In the genomic region with DNA sequence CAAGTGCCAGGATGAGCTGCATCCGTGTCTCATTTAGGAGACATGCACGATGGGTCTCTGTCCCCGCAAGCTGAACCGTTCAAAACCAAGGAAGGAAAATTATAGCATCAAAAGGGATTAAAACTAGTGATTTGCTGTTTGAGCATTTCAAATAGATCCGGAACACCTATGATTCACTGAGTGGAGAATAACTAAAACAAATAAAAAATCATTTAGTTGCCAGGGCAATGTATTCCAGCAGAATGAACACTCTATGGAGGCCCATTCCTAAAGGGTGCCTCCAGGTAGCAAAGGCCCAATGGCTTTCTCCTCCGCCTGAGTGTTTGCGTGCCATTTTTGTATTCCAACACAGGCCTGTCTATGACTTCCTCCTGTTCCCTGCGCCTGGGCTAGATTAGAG, we compare ENCODE assay signal across 13 cellular contexts.
DNase-seq lines count a peak whose midpoint lies in the region; ATAC-seq and TF ChIP-seq lines count a peak whose summit lies in the region.
"Had no signal": no experiment of that assay in that cellular context is flagged by ENCODE, and none has a peak within 500 bp of the region (broad histone marks: within the 10 kb centered on the region; RNA-seq: fewer than 3 reads in every experiment).

No MANE protein-coding gene starts in this region.

- H3K4me1 ChIP-seq in IMR-90 (ENCODE audit: control insufficient read depth, insufficient read depth, low read length): no peaks in the 10 kb centered on the region
- H3K4me1 ChIP-seq in PC-3 (ENCODE audit: insufficient read depth, low read length): peaks cover 13% of the 10 kb centered on the region
- H3K4me1 ChIP-seq: A549, Caco-2 had no signal

- DNase-seq in IMR-90: no peak
- peak; percentile 56 for DNase-seq in PC-3
- DNase-seq in endothelial cell (ENCODE audit: low spot score): no peak
- no peak for DNase-seq in progenitor cell of endocrine pancreas (ENCODE audit: low spot score, unreplicated experiment)
- no peak for DNase-seq in left ventricle myocardium superior
- DNase-seq in A172 (ENCODE audit: low spot score): no peak
- DNase-seq: AML-193; Caco-2; CD4-positive, alpha-beta T cell; GM23248 had no signal

- H3K27me3 Mint-ChIP-seq in endothelial cell (ENCODE audit: unreplicated experiment): peaks cover 10% of the 10 kb centered on the region
- H3K27me3 Mint-ChIP-seq in progenitor cell of endocrine pancreas: no peaks in the 10 kb centered on the region
- H3K27me3 Mint-ChIP-seq: CD4-positive, alpha-beta T cell had no signal

- dilution Hi-C loops in IMR-90 (cut with HindIII; ENCODE audit: low sequenced_read_pairs, unreplicated experiment): no loop called here

- H3K4me2 ChIP-seq in IMR-90 (ENCODE audit: low read depth, low read length) (no peak overlapping the region), PC-3 (ENCODE audit: low read length) (no peak overlapping the region)
- H3K4me2 ChIP-seq: A549 had no signal

- H3K4ac ChIP-seq in IMR-90 (ENCODE audit: low read depth, low read length): no peak overlapping the region

- no peak overlapping the region for H3K18ac ChIP-seq in IMR-90 (ENCODE audit: low read depth, low read length)

- no peak overlapping the region for H4K8ac ChIP-seq in IMR-90 (ENCODE audit: low read depth in 2 of 2, low read length in 2 of 2)

- TF ChIP-seq RAD21 in IMR-90 (IDR thresholded peaks at IDR 0.05; ENCODE audit: low read length): no peak

- H3K79me2 ChIP-seq in PC-3 (ENCODE audit: low read length): no peaks in the 10 kb centered on the region

- H4K91ac ChIP-seq in IMR-90 (ENCODE audit: insufficient read depth, low read depth, low read length): no peak overlapping the region

- H3K36me3 Mint-ChIP-seq in endothelial cell (ENCODE audit: low read depth, unreplicated experiment) (peaks cover 9% of the 10 kb centered on the region), progenitor cell of endocrine pancreas (ENCODE audit: insufficient read depth) (peaks cover 5% of the 10 kb centered on the region)

- in situ Hi-C loops in IMR-90 (cut with MboI; ENCODE audit: low sequenced_read_pairs): no loop called here

- peaks cover 3% of the 10 kb centered on the region; the same call in 1 of the 2 replicates for H3K9me1 ChIP-seq in IMR-90 (ENCODE audit: insufficient read depth, low read length)

- H2AK5ac ChIP-seq in IMR-90 (ENCODE audit: low read depth, low read length): no peak overlapping the region

- H3K56ac ChIP-seq in IMR-90 (ENCODE audit: extremely low read depth, insufficient read depth, low read length): no peak overlapping the region

- no peaks in the 10 kb centered on the region for H3F3A ChIP-seq in PC-3 (ENCODE audit: low read length, unreplicated experiment)

- H3K4me1 Mint-ChIP-seq in endothelial cell (ENCODE audit: unreplicated experiment) (peaks cover 24% of the 10 kb centered on the region), progenitor cell of endocrine pancreas (ENCODE audit: low read depth) (peaks cover 39% of the 10 kb centered on the region)

- H3K4me3 Mint-ChIP-seq in endothelial cell (ENCODE audit: unreplicated experiment): peak overlapping the region; percentile 44
- H3K4me3 Mint-ChIP-seq in progenitor cell of endocrine pancreas (ENCODE audit: low read depth): no peak overlapping the region
- H3K4me3 Mint-ChIP-seq: CD4-positive, alpha-beta T cell had no signal

- H3K9me3 ChIP-seq in IMR-90 (ENCODE audit: control insufficient read depth, insufficient read depth, low read length) (no peaks in the 10 kb centered on the region), PC-3 (ENCODE audit: low read length) (no peaks in the 10 kb centered on the region)
- H3K9me3 ChIP-seq: A549, Caco-2, HAP-1 had no signal

- intact Hi-C loops in IMR-90 (cut with micrococcal nuclease): no loop called here
- intact Hi-C loops in PC-3 (cut with micrococcal nuclease): loop anchor here (10.0 kb wide), 1 partner anchor 110 kb away; no protein-coding TSS in a partner anchor
- intact Hi-C loops in left ventricle myocardium superior (cut with micrococcal nuclease): no loop called here

- H3K27ac Mint-ChIP-seq in endothelial cell (ENCODE audit: unreplicated experiment) (peak overlapping the region; percentile 30), progenitor cell of endocrine pancreas (peak overlapping the region; percentile 27)
- H3K27ac Mint-ChIP-seq: CD4-positive, alpha-beta T cell had no signal

- no peak overlapping the region for H2BK20ac ChIP-seq in IMR-90 (ENCODE audit: low read depth, low read length)

- H3K14ac ChIP-seq in IMR-90 (replicated peaks; ENCODE audit: low read depth, low read length): no peak overlapping the region

- H2BK5ac ChIP-seq in IMR-90 (ENCODE audit: low read depth, low read length, poor library complexity, severe bottlenecking): no peak overlapping the region

- H3K27me3 ChIP-seq in IMR-90 (ENCODE audit: control insufficient read depth, insufficient read depth, low read length) (no peaks in the 10 kb centered on the region), PC-3 (ENCODE audit: low read length) (no peaks in the 10 kb centered on the region)

- H3K27ac ChIP-seq in IMR-90 (ENCODE audit: insufficient read depth, low read length) (no peak overlapping the region), PC-3 (ENCODE audit: low read length) (peak overlapping the region; percentile 15)
- H3K27ac ChIP-seq: A549, C4-2B, GM23248 had no signal

- H2BK120ac ChIP-seq in IMR-90 (ENCODE audit: low read depth, low read length): no peak overlapping the region

- H3K9me3 Mint-ChIP-seq in endothelial cell (ENCODE audit: unreplicated experiment) (no peaks in the 10 kb centered on the region), progenitor cell of endocrine pancreas (ENCODE audit: low read depth) (no peaks in the 10 kb centered on the region)
- H3K9me3 Mint-ChIP-seq: CD4-positive, alpha-beta T cell had no signal

- no peak for ATAC-seq in IMR-90 (ENCODE audit: low read depth)
- peak; percentile 88 for ATAC-seq in PC-3
- no peak for ATAC-seq in left ventricle myocardium superior
- ATAC-seq: A549 had no signal

- no peaks in the 10 kb centered on the region; the same call in 1 of the 2 replicates for H4K20me1 ChIP-seq in IMR-90 (ENCODE audit: insufficient read depth, low read length)
- no peaks in the 10 kb centered on the region for H4K20me1 ChIP-seq in PC-3 (ENCODE audit: low read length)

- POLR2A ChIA-PET in IMR-90 (lab: Charles Lee; ENCODE audit: unreplicated experiment) (interaction anchor here (0.6 kb wide), 1 partner anchor 18 kb away, joined by 3 read pairs; no protein-coding TSS in a partner anchor), PC-3 (lab: Charles Lee; ENCODE audit: unreplicated experiment) (no interaction called here)

- no peak overlapping the region for H2BK15ac ChIP-seq in IMR-90 (ENCODE audit: low read depth, low read length)

- H3K36me3 ChIP-seq in IMR-90 (ENCODE audit: control insufficient read depth, insufficient read depth, low read length): peaks cover 2% of the 10 kb centered on the region; the same call in 1 of the 2 replicates
- H3K36me3 ChIP-seq in PC-3 (ENCODE audit: low read depth, low read length): no peaks in the 10 kb centered on the region
- H3K36me3 ChIP-seq: HAP-1 had no signal

- no peak overlapping the region for H3K23ac ChIP-seq in IMR-90 (ENCODE audit: low read depth, low read length)

- BruUV-seq in IMR-90 (replicated peaks; lab: Mats Ljungman, UMichigan) (TSS peak; percentile 47), PC-3 (replicated peaks; lab: Mats Ljungman, UMichigan) (no TSS peak)

- TF ChIP-seq CTCF in IMR-90 (conservative IDR thresholded peaks at IDR 0.05; ENCODE audit: low read depth, low read length) (no peak), PC-3 (conservative IDR thresholded peaks at IDR 0.05; ENCODE audit: low read depth, low read length) (no peak), endothelial cell (IDR thresholded peaks at IDR 0.05; ENCODE audit: unreplicated experiment) (no peak), progenitor cell of endocrine pancreas (IDR thresholded peaks at IDR 0.05; ENCODE audit: unreplicated experiment) (no peak)

- no peak overlapping the region for H2AK9ac ChIP-seq in IMR-90 (replicated peaks; ENCODE audit: low read depth, low read length, poor library complexity)

- no peaks in the 10 kb centered on the region for H3K9me2 ChIP-seq in PC-3 (replicated peaks; ENCODE audit: low read length)

- CTCF ChIA-PET in IMR-90 (lab: Yijun Ruan, JAX) (no interaction called here), PC-3 (lab: Charles Lee) (no interaction called here)

- H3K4me3 ChIP-seq in IMR-90 (ENCODE audit: insufficient read depth, low read depth, low read length): no peak overlapping the region
- H3K4me3 ChIP-seq in PC-3 (ENCODE audit: low read length): no peak overlapping the region
- H3K4me3 ChIP-seq: A549, GM23248, HAP-1 had no signal

- no peak for TF ChIP-seq POLR2A in IMR-90 (IDR thresholded peaks at IDR 0.05; ENCODE audit: low read depth, low read length)

- WGBS in IMR-90 (ENCODE audit: extremely low coverage in 2 of 2, insufficient read length in 1 of 2), 2 experiments: 90% methylated on average over 2 of the region's 8 CpGs; no CpG with 5 or more reads in 1 of the 2 experiments

- no peak overlapping the region for H4K5ac ChIP-seq in IMR-90 (ENCODE audit: low read depth, low read length)

- H2AFZ ChIP-seq in IMR-90 (replicated peaks; ENCODE audit: low read length, poor library complexity): no peak overlapping the region
- no peak overlapping the region for H2AFZ ChIP-seq in PC-3 (ENCODE audit: low read length)
- H2AFZ ChIP-seq: GM23248 had no signal

- no peak overlapping the region for H3K9ac ChIP-seq in IMR-90 (ENCODE audit: low read depth, low read length)
- no peak overlapping the region for H3K9ac ChIP-seq in PC-3 (ENCODE audit: low read length)
- H3K9ac ChIP-seq: GM23248 had no signal

- H3K79me1 ChIP-seq in IMR-90 (ENCODE audit: low read depth in 1 of 2, low read length in 2 of 2): no peaks in the 10 kb centered on the region; a peak in 1 of 4 replicates

TF ChIP-seq in IMR-90, 13 proteins besides CTCF, POLR2A, EP300 and RAD21 (continues in another document):
- TF ChIP-seq SMC3 (IDR thresholded peaks at IDR 0.05; ENCODE audit: low read depth, low read length) (no peak), BHLHE40 (IDR thresholded peaks at IDR 0.05; ENCODE audit: low read depth, low read length) (no peak), RCOR1 (IDR thresholded peaks at IDR 0.05; ENCODE audit: insufficient replicate concordance, low read length) (no peak), MAFK (IDR thresholded peaks at IDR 0.05; ENCODE audit: low read depth, low read length) (no peak), RFX5 (IDR thresholded peaks at IDR 0.05; ENCODE audit: low read depth, low read length) (no peak), CEBPB (IDR thresholded peaks at IDR 0.05; ENCODE audit: low read depth, low read length) (no peak)
- TF ChIP-seq, protein P1, sequence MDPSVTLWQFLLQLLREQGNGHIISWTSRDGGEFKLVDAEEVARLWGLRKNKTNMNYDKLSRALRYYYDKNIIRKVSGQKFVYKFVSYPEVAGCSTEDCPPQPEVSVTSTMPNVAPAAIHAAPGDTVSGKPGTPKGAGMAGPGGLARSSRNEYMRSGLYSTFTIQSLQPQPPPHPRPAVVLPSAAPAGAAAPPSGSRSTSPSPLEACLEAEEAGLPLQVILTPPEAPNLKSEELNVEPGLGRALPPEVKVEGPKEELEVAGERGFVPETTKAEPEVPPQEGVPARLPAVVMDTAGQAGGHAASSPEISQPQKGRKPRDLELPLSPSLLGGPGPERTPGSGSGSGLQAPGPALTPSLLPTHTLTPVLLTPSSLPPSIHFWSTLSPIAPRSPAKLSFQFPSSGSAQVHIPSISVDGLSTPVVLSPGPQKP (IDR thresholded peaks at IDR 0.05; ENCODE audit: borderline replicate concordance, low read depth, low read length): no peak
